Comparison of ENCODE assay signal across 21 cellular contexts in genomic region chr12:101356794-101357193, GRCh38. TPM values are rescaled to one million over a fixed set of nuclear protein-coding genes. Genes with fewer than 3 reads are reported as not detected.
A peak's percentile ranks its signal among the peaks of the same experiment; 100 is the strongest.
DNase-seq lines count a peak whose midpoint lies in the region; ATAC-seq and TF ChIP-seq lines count a peak whose summit lies in the region.
"Had no signal": no experiment of that assay in that cellular context is flagged by ENCODE, and none has a peak within 500 bp of the region (broad histone marks: within the 10 kb centered on the region; RNA-seq: fewer than 3 reads in every experiment).

No MANE protein-coding gene starts in this region.

- peak; percentile 27 for DNase-seq in SIG-M5 treated with dmso at 0.1 percent for 504 hours (lab: John Stamatoyannopoulos, UW; ENCODE audit: unreplicated experiment)
- DNase-seq in SIG-M5 (lab: John Stamatoyannopoulos, UW), result no peak
- DNase-seq in NB4 (ENCODE audit: low read depth), result peak; percentile 9
- peak; percentile 16 for DNase-seq in NOMO-1 treated with dmso at 0.1 percent for 144 hours (lab: John Stamatoyannopoulos, UW; ENCODE audit: unreplicated experiment)
- no peak for DNase-seq in upper lobe of right lung
- no peak for DNase-seq in Karpas-422
- no peak for DNase-seq in GM13976 (ENCODE audit: low spot score)
- DNase-seq: 8988T; ACHN; BE2C; CD4-positive, CD25-positive, alpha-beta regulatory T cell; CD8-positive, alpha-beta T cell; DMS53; DMS79 treated with DMSO at 0.1 percent for 48 hours; GF-D8; H9 had no signal

- H3K4me1 ChIP-seq in upper lobe of right lung (no peaks in the 10 kb centered on the region), Karpas-422 (ENCODE audit: low read length) (no peaks in the 10 kb centered on the region)
- H3K4me1 ChIP-seq: A549, BE2C had no signal

- H2AFZ ChIP-seq in Karpas-422 (ENCODE audit: low read length), result no peak overlapping the region
- H2AFZ ChIP-seq: GM23338 had no signal

- ATAC-seq in upper lobe of right lung (peak; percentile 46), GM19463 (IDR thresholded peaks at IDR 0.05; ENCODE audit: unreplicated experiment) (no peak)
- ATAC-seq: A549; CD8-positive, alpha-beta T cell; GM23338; HCT116 had no signal

- H3K27me3 ChIP-seq in upper lobe of right lung (no peaks in the 10 kb centered on the region), Karpas-422 (ENCODE audit: low read length) (no peaks in the 10 kb centered on the region)
- H3K27me3 ChIP-seq: BE2C; BLaER1 treated with 17β-estradiol and CSF1 and Interleukin-3, amounts not matched to agents 10 nM and 100 nM had no signal

- no peak overlapping the region for H3K9ac ChIP-seq in Karpas-422 (ENCODE audit: low read length)
- H3K9ac ChIP-seq: BLaER1 treated with 17β-estradiol and CSF1 and Interleukin-3, amounts not matched to agents 10 nM and 100 nM had no signal

- TF ChIP-seq POLR2A in NB4 (IDR thresholded peaks at IDR 0.05; ENCODE audit: extremely low read depth, insufficient read length), result no peak

- H3K36me3 ChIP-seq in upper lobe of right lung (peaks cover 89% of the 10 kb centered on the region), Karpas-422 (ENCODE audit: insufficient read depth, low read length) (peaks cover 27% of the 10 kb centered on the region; the same call in 1 of the 2 replicates)

- H3K9me3 ChIP-seq in upper lobe of right lung (no peaks in the 10 kb centered on the region), Karpas-422 (ENCODE audit: low read length) (no peaks in the 10 kb centered on the region)
- H3K9me3 ChIP-seq: A549; BE2C; BLaER1 treated with 17β-estradiol and CSF1 and Interleukin-3, amounts not matched to agents 10 nM and 100 nM had no signal

- H3K79me2 ChIP-seq in Karpas-422 (ENCODE audit: low read length), result no peaks in the 10 kb centered on the region

- in situ Hi-C loops in GM13976 (cut with MboI; ENCODE audit: low sequenced_read_pairs, unreplicated experiment), result no loop called here

- no peak overlapping the region for H3K4me3 ChIP-seq in NB4 (ENCODE audit: low read depth, low read length)
- H3K4me3 ChIP-seq in upper lobe of right lung, result no peak overlapping the region
- H3K4me3 ChIP-seq in Karpas-422 (ENCODE audit: low read length), result no peak overlapping the region
- H3K4me3 ChIP-seq: A549; BLaER1 treated with 17β-estradiol and CSF1 and Interleukin-3, amounts not matched to agents 10 nM and 100 nM; GM23338 had no signal

- intact Hi-C loops in upper lobe of right lung (cut with DNase I), result no loop called here

- H4K20me1 ChIP-seq in Karpas-422 (ENCODE audit: insufficient read depth, low read depth, low read length), result no peaks in the 10 kb centered on the region
- H4K20me1 ChIP-seq: BLaER1 treated with 17β-estradiol and CSF1 and Interleukin-3, amounts not matched to agents 10 nM and 100 nM had no signal

- TF ChIP-seq CTCF in NB4 (IDR thresholded peaks at IDR 0.05; ENCODE audit: low read depth, low read length) (no peak), upper lobe of right lung (IDR thresholded peaks at IDR 0.05) (no peak), GM13976 (IDR thresholded peaks at IDR 0.05; ENCODE audit: borderline replicate concordance, control extremely low read depth, extremely low read depth, insufficient read depth, missing control alignments) (no peak)

- no peak overlapping the region for H3K27ac ChIP-seq in upper lobe of right lung
- no peak overlapping the region for H3K27ac ChIP-seq in Karpas-422 (ENCODE audit: low read length)
- H3K27ac ChIP-seq: A549; BLaER1 treated with 17β-estradiol and CSF1 and Interleukin-3, amounts not matched to agents 10 nM and 100 nM had no signal

- no peaks in the 10 kb centered on the region for H3K9me2 ChIP-seq in Karpas-422 (replicated peaks; ENCODE audit: insufficient read depth, low read length)

- H3K4me2 ChIP-seq in Karpas-422 (ENCODE audit: low read depth, low read length, poor library complexity, severe bottlenecking), result no peak overlapping the region
- H3K4me2 ChIP-seq: A549, GM23338 had no signal

RNA-seq across cellular contexts. Expression of gene ARL1, which starts 50.8 kb away (rescaled TPM):
- 78.9 TPM for total RNA-seq in upper lobe of right lung
- total RNA-seq in Karpas-422 (2014; rRNA removed; shearing (Covaris generic); ENCODE audit: low replicate concordance), result 41.2 and 52.0 TPM in 2 replicates

Comparison
In these comparisons a context has a peak if more than half of its experiments do, and no peak if none do; other contexts are left out.
1. DNase-seq: peak in SIG-M5 treated with dmso at 0.1 percent for 504 hours (single experiment), NB4 (single experiment) and NOMO-1 treated with dmso at 0.1 percent for 144 hours (single experiment); none in SIG-M5 (single experiment), upper lobe of right lung (single experiment), Karpas-422 (single experiment) and GM13976 (single experiment).